ENCODE assay signal across 8 cellular contexts in genomic region chr7:2554654-2555053, GRCh38. TPM values are rescaled to one million over a fixed set of nuclear protein-coding genes. Genes with fewer than 3 reads are reported as not detected.
DNase-seq lines count a peak whose midpoint lies in the region; ATAC-seq, FAIRE-seq and TF ChIP-seq lines count a peak whose summit lies in the region.

No MANE protein-coding gene starts in this region.

- no peak for TF ChIP-seq EP300 in K562 (IDR thresholded peaks at IDR 0.05; ENCODE audit: low read length)

- CTCF ChIA-PET in HEK293T (lab: Yijun Ruan, JAX) (no interaction called here), K562 (lab: Yijun Ruan, JAX; ENCODE audit: low intra/inter-chr PET ratio) (interaction anchor here (0.6 kb wide), 1 partner anchor 57 kb away, joined by 3 read pairs; no protein-coding TSS in a partner anchor)

- H3K4me1 ChIP-seq in ACC112 (ENCODE audit: control insufficient read depth, insufficient read depth, low read length, unreplicated experiment) (peaks cover 10% of the 10 kb centered on the region), K562 (replicated peaks in 1 of 2; ENCODE audit: control insufficient read depth in 2 of 2, insufficient read depth in 2 of 2, low read length in 2 of 2) (peaks cover 11 to 42% of the 10 kb centered on the region in 2 experiments; a peak in 4 of 5 replicates), vagina (peaks cover 45% of the 10 kb centered on the region)

- H3K27ac Mint-ChIP-seq in memory B cell = peak overlapping the region; percentile 70

- no peaks in the 10 kb centered on the region for H3K9me3 Mint-ChIP-seq in memory B cell

- BruUV-seq in K562 (replicated peaks; lab: Mats Ljungman, UMichigan) = TSS peak; percentile 46

- H3K79me2 ChIP-seq in ACC112 (ENCODE audit: control insufficient read depth, insufficient read depth, low read length, unreplicated experiment) = peaks cover 22% of the 10 kb centered on the region
- H3K79me2 ChIP-seq in K562 (ENCODE audit: control insufficient read depth, insufficient read depth, low read length) = peaks cover 40% of the 10 kb centered on the region

- H2AFZ ChIP-seq in ACC112 (ENCODE audit: low read length, unreplicated experiment) (no peak overlapping the region), K562 (ENCODE audit: low read depth, low read length) (peak overlapping the region; percentile 56; the same call in 1 of the 2 replicates)

- H3K9me1 ChIP-seq in K562 (ENCODE audit: control insufficient read depth, insufficient read depth, low read length) = no peaks in the 10 kb centered on the region

- FAIRE-seq in K562 (lab: Jason Lieb, UNC) = no peak

- no peaks in the 10 kb centered on the region for H3K27me3 ChIP-seq in ACC112 (ENCODE audit: insufficient read depth, low read length)
- H3K27me3 ChIP-seq in K562 (ENCODE audit: control insufficient read depth in 2 of 2, insufficient read depth in 2 of 2, low read length in 2 of 2) = no peaks in the 10 kb centered on the region
- H3K27me3 ChIP-seq in vagina = no peaks in the 10 kb centered on the region

- H3K9me3 ChIP-seq in K562 (replicated peaks; ENCODE audit: control insufficient read depth, insufficient read depth, low read depth, low read length) (no peaks in the 10 kb centered on the region), vagina (no peaks in the 10 kb centered on the region)

- no peaks in the 10 kb centered on the region for H3K36me3 ChIP-seq in ACC112 (ENCODE audit: insufficient read depth, low read length)
- H3K36me3 ChIP-seq in K562 (ENCODE audit: control insufficient read depth, insufficient read depth, low read length) = peaks cover 32% of the 10 kb centered on the region
- peaks cover 0 to 2% of the 10 kb centered on the region in 2 donors for H3K36me3 ChIP-seq in vagina

- H3K27ac ChIP-seq in ACC112 (ENCODE audit: low read depth, low read length) = no peak overlapping the region
- peak overlapping the region; percentile 100 for H3K27ac ChIP-seq in K562 (ENCODE audit: extremely low read depth, low read depth, low read length)
- H3K27ac ChIP-seq in vagina = peak overlapping the region; percentile 95

- no peak for TF ChIP-seq RAD21 in K562 (CRISPR knock-in tag; conservative IDR thresholded peaks at IDR 0.05 in 1 of 2, IDR thresholded peaks at IDR 0.05 in 1 of 2)

- POLR2A ChIA-PET in HEK293T (lab: Yijun Ruan, JAX) = no interaction called here
- POLR2A ChIA-PET in K562 (lab: Yijun Ruan, JAX) = interaction anchor here (0.6 kb wide), 1 partner anchor 368 kb away, joined by 3 read pairs; no protein-coding TSS in a partner anchor

- ATAC-seq in K562 = peak; percentile 19
- no peak for ATAC-seq in memory B cell (ENCODE audit: low read depth)
- no peak for ATAC-seq in HG02884 (IDR thresholded peaks at IDR 0.05; ENCODE audit: unreplicated experiment)

- no peaks in the 10 kb centered on the region for H3K27me3 Mint-ChIP-seq in memory B cell

- DNase-seq in HEK293T (ENCODE audit: extremely low spot score) (no peak), K562 (ENCODE audit: extremely low read depth in 1 of 4, low spot score in 3 of 4) (peak in 2 of 4 experiments; percentile 38 to 39), memory B cell (ENCODE audit: low spot score in 2 of 2) (no peak), vagina (ENCODE audit: extremely low spot score in 2 of 2) (no peak), NCI-H1436 (lab: John Stamatoyannopoulos, UW) (no peak), MV-4-11 (lab: John Stamatoyannopoulos, UW) (no peak)

- H3K36me3 Mint-ChIP-seq in memory B cell = peaks cover 5% of the 10 kb centered on the region

- in situ Hi-C loops in K562 (cut with MboI) = no loop called here

- TF ChIP-seq POLR2A in K562 (conservative IDR thresholded peaks at IDR 0.05) = no peak
- no peak for TF ChIP-seq POLR2A in vagina (IDR thresholded peaks at IDR 0.05)

- H3K4me1 Mint-ChIP-seq in memory B cell = peaks cover 16% of the 10 kb centered on the region

- TF ChIP-seq CTCF in K562 (IDR thresholded peaks at IDR 0.05 in 2 of 3, conservative IDR thresholded peaks at IDR 0.05 in 1 of 3; ENCODE audit: insufficient read depth in 2 of 3, low read depth in 1 of 3, low read length in 3 of 3) = peak in 2 of 3 experiments; percentile 4; a peak in 1 of 6 replicates
- no peak for TF ChIP-seq CTCF in vagina (IDR thresholded peaks at IDR 0.05)

- WGBS in K562 (ENCODE audit: insufficient coverage, low coverage, missing lambda C conversion rate) = 6% methylated on average over 11 of the region's 11 CpGs

- intact Hi-C loops in K562 (cut with micrococcal nuclease) (no loop called here), vagina (cut with DNase I) (loop anchor here (5.0 to 10.0 kb wide), 2 partner anchors 77 to 80 kb away; partner anchors contain the start of genes GRIFIN and TTYH3)

- H3K4me3 Mint-ChIP-seq in memory B cell = peak overlapping the region; percentile 87

- peak overlapping the region; percentile 99 to 100 for H3K9ac ChIP-seq in K562 (ENCODE audit: insufficient read depth in 1 of 2, low read depth in 2 of 2, low read length in 2 of 2)

- H3K4me3 ChIP-seq in ACC112 (ENCODE audit: low read depth, low read length) (peak overlapping the region; percentile 82), K562 (peak overlapping the region; percentile 99), vagina (peak overlapping the region; percentile 68 to 74)

- peak overlapping the region; percentile 97 for H3K4me2 ChIP-seq in K562 (ENCODE audit: insufficient read depth, low read length)

- peaks cover 4% of the 10 kb centered on the region; the same call in 1 of the 2 replicates for H4K20me1 ChIP-seq in K562 (replicated peaks; ENCODE audit: control insufficient read depth, insufficient read depth, low read length)

TF ChIP-seq in HEK293T, 16 proteins besides CTCF, POLR2A, EP300 and RAD21:
- TF ChIP-seq NFRKB (IDR thresholded peaks at IDR 0.05) (no peak), L3MBTL2 (conservative IDR thresholded peaks at IDR 0.05) (0 out of 2 replicates have a peak, but pooled peaks have one; percentile 36)

TF ChIP-seq in K562, 482 proteins besides CTCF, POLR2A, EP300 and RAD21 (continues in another document):
- no peak for TF ChIP-seq ZNF175 (CRISPR knock-in tag; IDR thresholded peaks at IDR 0.05; ENCODE audit: low read depth)
- TF ChIP-seq ZC3H11A (IDR thresholded peaks at IDR 0.05; ENCODE audit: low read depth, low read length) = no peak

RNA-seq across cellular contexts. Expression of gene BRAT1, which starts 0.7 kb away (rescaled TPM):
- 18.7 and 76.7 TPM in 2 replicates for total RNA-seq in K562 (2011; cell fraction: chromatin; rRNA removed; ENCODE audit: low replicate concordance)
- total RNA-seq in K562 (2011; cell fraction: nucleolus; rRNA removed) = 75.9 and 80.0 TPM in 2 replicates
- total RNA-seq in K562 (2011; cell fraction: nucleoplasm; rRNA removed) = 35.8 and 37.1 TPM in 2 replicates
- total RNA-seq in K562 (2014; rRNA removed) (48.2 and 53.8 TPM in 2 replicates), K562 (2014; rRNA removed; fragmentation: Illumina TruSeq; extraction: Trizol) (1.9 and 3.7 TPM in 2 replicates), K562 (2015; rRNA removed; fragmentation: Illumina TruSeq; extraction: Trizol) (14.6 and 17.4 TPM in 2 replicates), K562 (2021) (49.6 and 49.8 TPM in 2 replicates), vagina (66.0 TPM)
- polyA plus RNA-seq in K562 (2011; rRNA removed) (10.5 and 23.7 TPM in 2 replicates), K562 (2014; fragmentation: Illumina TruSeq; extraction: Trizol) (5.8 and 20.3 TPM in 2 replicates), K562 (2014; fragmentation: Nextera tagmentation; extraction: Ambion mirVana) (under 1 TPM; 0.13 to 0.31 TPM), K562 (2014; rRNA removed) (35.3 and 39.1 TPM in 2 replicates)
- 14.1 and 48.2 TPM in 2 replicates for polyA plus RNA-seq in K562 (2011; cell fraction: cytosol; rRNA removed)
- polyA plus RNA-seq in K562 (2011; cell fraction: nucleus; rRNA removed) = 84.7 and 142 TPM in 2 replicates
- polyA plus RNA-seq in K562 (2012) = 37.7 and 38.8 TPM in 2 replicates
- 3.2 and 7.4 TPM in 2 replicates for polyA minus RNA-seq in K562 (2011; rRNA and poly(A)+ RNA removed)
- polyA minus RNA-seq in K562 (2011; cell fraction: cytosol; rRNA and poly(A)+ RNA removed) = 27.3 and 27.9 TPM in 2 replicates
- 22.2 and 25.0 TPM in 2 replicates for polyA minus RNA-seq in K562 (2011; cell fraction: nucleus; rRNA and poly(A)+ RNA removed)

RNA-seq across cellular contexts. Expression of gene IQCE, which starts 4.1 kb away (rescaled TPM):
- total RNA-seq in K562 (2011; cell fraction: chromatin; rRNA removed; ENCODE audit: low replicate concordance) = 26.8 and 52.1 TPM in 2 replicates
- 20.3 and 21.5 TPM in 2 replicates for total RNA-seq in K562 (2011; cell fraction: nucleolus; rRNA removed)
- 22.9 and 30.8 TPM in 2 replicates for total RNA-seq in K562 (2011; cell fraction: nucleoplasm; rRNA removed)
- total RNA-seq in K562 (2014; rRNA removed) (7.2 and 8.5 TPM in 2 replicates), K562 (2014; rRNA removed; fragmentation: Illumina TruSeq; extraction: Trizol) (1.7 and 3.5 TPM in 2 replicates), K562 (2015; rRNA removed; fragmentation: Illumina TruSeq; extraction: Trizol) (3.7 and 4.2 TPM in 2 replicates), K562 (2021) (7.8 and 8.7 TPM in 2 replicates), vagina (5.2 TPM)
- polyA plus RNA-seq in K562 (2011; rRNA removed) (3.2 and 5.0 TPM in 2 replicates), K562 (2014; fragmentation: Illumina TruSeq; extraction: Trizol) (4.4 and 6.5 TPM in 2 replicates), K562 (2014; fragmentation: Nextera tagmentation; extraction: Ambion mirVana) (under 1 TPM; 0.18 to 0.28 TPM), K562 (2014; rRNA removed) (5.1 and 6.1 TPM in 2 replicates)
- polyA plus RNA-seq in K562 (2011; cell fraction: cytosol; rRNA removed) = 2.3 and 3.0 TPM in 2 replicates
- polyA plus RNA-seq in K562 (2011; cell fraction: nucleus; rRNA removed) = 12.8 and 18.1 TPM in 2 replicates
- 5.3 and 7.0 TPM in 2 replicates for polyA plus RNA-seq in K562 (2012)
- polyA minus RNA-seq in K562 (2011; rRNA and poly(A)+ RNA removed) = 3.7 and 4.7 TPM in 2 replicates
- polyA minus RNA-seq in K562 (2011; cell fraction: cytosol; rRNA and poly(A)+ RNA removed) = 3.9 and 4.8 TPM in 2 replicates
- 5.5 and 5.9 TPM in 2 replicates for polyA minus RNA-seq in K562 (2011; cell fraction: nucleus; rRNA and poly(A)+ RNA removed)

RNA-seq across cellular contexts. Expression of gene LFNG, which starts 35.1 kb away (rescaled TPM):
- 0.76 and 4.3 TPM in 2 replicates for total RNA-seq in K562 (2011; cell fraction: chromatin; rRNA removed; ENCODE audit: low replicate concordance)
- total RNA-seq in K562 (2011; cell fraction: nucleolus; rRNA removed) = 3.6 and 4.7 TPM in 2 replicates
- 2.0 and 2.1 TPM in 2 replicates for total RNA-seq in K562 (2011; cell fraction: nucleoplasm; rRNA removed)
- total RNA-seq in K562 (2014; rRNA removed) (0.49 and 0.73 TPM in 2 replicates), K562 (2014; rRNA removed; fragmentation: Illumina TruSeq; extraction: Trizol) (0.18 and 0.22 TPM in 2 replicates), K562 (2015; rRNA removed; fragmentation: Illumina TruSeq; extraction: Trizol) (0.25 and 0.30 TPM in 2 replicates), K562 (2021) (0.81 and 0.89 TPM in 2 replicates), vagina (36.8 TPM)
- polyA plus RNA-seq in K562 (2011; rRNA removed) (0.86 and 1.2 TPM in 2 replicates), K562 (2014; fragmentation: Illumina TruSeq; extraction: Trizol) (0.24 and 0.39 TPM in 2 replicates), K562 (2014; fragmentation: Nextera tagmentation; extraction: Ambion mirVana) (under 1 TPM in 1 of 2 experiments, not detected in 1; 0.03 TPM), K562 (2014; rRNA removed) (0.25 and 0.28 TPM in 2 replicates)
- 1.4 and 2.5 TPM in 2 replicates for polyA plus RNA-seq in K562 (2011; cell fraction: cytosol; rRNA removed)
- 4.7 and 6.5 TPM in 2 replicates for polyA plus RNA-seq in K562 (2011; cell fraction: nucleus; rRNA removed)
- polyA plus RNA-seq in K562 (2012) = 0.43 and 0.47 TPM in 2 replicates
- polyA minus RNA-seq in K562 (2011; rRNA and poly(A)+ RNA removed) = 0.45 and 0.49 TPM in 2 replicates
- 0.91 and 1.0 TPM in 2 replicates for polyA minus RNA-seq in K562 (2011; cell fraction: cytosol; rRNA and poly(A)+ RNA removed)
- polyA minus RNA-seq in K562 (2011; cell fraction: nucleus; rRNA and poly(A)+ RNA removed) = 3.6 and 3.8 TPM in 2 replicates

Comparison
In these comparisons a context has a peak if more than half of its experiments do, and no peak if none do; other contexts are left out.
1. CTCF ChIP-seq: peak in K562 (2 of 3); none in vagina (0 of 3).
2. Peak in every context shown above with its lines, with median percentiles within 50 percentile points of each other: H3K4me3 ChIP-seq.